Comparison of ENCODE assay signal across 8 cellular contexts in genomic region chr13:99199541-99200432, GRCh38. TPM values are rescaled to one million over a fixed set of nuclear protein-coding genes. Genes with fewer than 3 reads are reported as not detected.
DNase-seq lines count a peak whose midpoint lies in the region; ATAC-seq and TF ChIP-seq lines count a peak whose summit lies in the region.

No MANE protein-coding gene starts in this region.

- ATAC-seq in Right ventricle myocardium inferior (peak; percentile 3), left ventricle myocardium superior (no peak)

- H3K4me1 ChIP-seq in testis, result peaks cover 13% of the 10 kb centered on the region

- in situ Hi-C loops in astrocyte of the cerebellum (cut with HindIII; ENCODE audit: low sequenced_read_pairs), result no loop called here

- DNase-seq in Right ventricle myocardium inferior (ENCODE audit: missing footprints) (no peak), left ventricle myocardium superior (no peak), HT-29 (ENCODE audit: low spot score) (peak; percentile 73), astrocyte of the cerebellum (ENCODE audit: low read depth) (no peak), testis (peak; percentile 38), KG1 (lab: John Stamatoyannopoulos, UW) (no peak), DMS153 (lab: John Stamatoyannopoulos, UW) (no peak)

- TF ChIP-seq POLR2A in testis (IDR thresholded peaks at IDR 0.05), result no peak

- 4 to 7% methylated on average over 27 of the region's 37 CpGs for WGBS in testis, 2 donors

- H3K9me3 ChIP-seq in testis, result no peaks in the 10 kb centered on the region

- H3K4me3 ChIP-seq in astrocyte of the cerebellum (ENCODE audit: low read depth, low read length), result peak overlapping the region; percentile 99
- peak overlapping the region; percentile 91 to 99 for H3K4me3 ChIP-seq in testis

- intact Hi-C loops in Right ventricle myocardium inferior (cut with DNase I) (loop anchor here (5.0 kb wide), 1 partner anchor 68 kb away; no protein-coding TSS in a partner anchor), left ventricle myocardium superior (cut with micrococcal nuclease) (no loop called here), testis (cut with DNase I; ENCODE audit: low total_unique reads) (no loop called here)

- H3K27ac ChIP-seq in layer of hippocampus (ENCODE audit: low read depth, low read length), result peak overlapping the region; percentile 91
- H3K27ac ChIP-seq in testis, result peak overlapping the region; percentile 95 to 97

- no peaks in the 10 kb centered on the region for H3K36me3 ChIP-seq in testis (ENCODE audit: low read depth, missing control alignments)

- no peaks in the 10 kb centered on the region for H3K27me3 ChIP-seq in layer of hippocampus (ENCODE audit: control insufficient read depth, insufficient read depth, low read length)
- no peaks in the 10 kb centered on the region for H3K27me3 ChIP-seq in testis

- TF ChIP-seq CTCF in astrocyte of the cerebellum (IDR thresholded peaks at IDR 0.05; ENCODE audit: low read depth, low read length, missing control alignments), result no peak
- TF ChIP-seq CTCF in testis (IDR thresholded peaks at IDR 0.05), result no peak

RNA-seq across cellular contexts. Expression of gene UBAC2, which starts 0.9 kb away (rescaled TPM):
- total RNA-seq in Right ventricle myocardium inferior (39.1 TPM), left ventricle myocardium superior (36.3 TPM), testis (10 to 100 TPM; 85.5 to 93.0 TPM)
- total RNA-seq in HT-29 (2014; rRNA removed; shearing (Covaris generic)), result 73.4 and 75.7 TPM in 2 replicates
- 147 TPM for polyA plus RNA-seq in testis (ENCODE audit: insufficient read depth, low read depth, low replicate concordance)

RNA-seq across cellular contexts. Expression of gene GPR18, which starts 58.4 kb away (rescaled TPM):
- total RNA-seq in Right ventricle myocardium inferior (not detected), left ventricle myocardium superior (not detected), testis (10 to 100 TPM in 1 of 2 donors, 1 to 10 TPM in 1; 8.5 to 16.6 TPM)
- not detected in 2 replicates for total RNA-seq in HT-29 (2014; rRNA removed; shearing (Covaris generic))
- 18.0 TPM for polyA plus RNA-seq in testis (ENCODE audit: insufficient read depth, low read depth, low replicate concordance)

Comparison
In these comparisons a context has a peak if more than half of its experiments do, and no peak if none do; other contexts are left out.
1. DNase-seq: peak in HT-29 (single experiment) and testis (single experiment); none in Right ventricle myocardium inferior (single experiment), left ventricle myocardium superior (single experiment), astrocyte of the cerebellum (single experiment), KG1 (single experiment) and DMS153 (single experiment).